11 cellular contexts compared by ENCODE assay signal in genomic region chr13:102128216-102128800, GRCh38.
DNase-seq lines count a peak whose midpoint lies in the region; ATAC-seq and TF ChIP-seq lines count a peak whose summit lies in the region.
"Had no signal": no experiment of that assay in that cellular context is flagged by ENCODE, and none has a peak within 500 bp of the region (broad histone marks: within the 10 kb centered on the region; RNA-seq: fewer than 3 reads in every experiment).

No MANE protein-coding gene starts in this region.

- H3K27ac ChIP-seq in endodermal cell (ENCODE audit: low read depth, low read length) = no peak overlapping the region
- peak overlapping the region in 2 of 3 donors; percentile 24 to 38 for H3K27ac ChIP-seq in thyroid gland
- H3K27ac ChIP-seq: 22Rv1 had no signal

- H3K27me3 Mint-ChIP-seq in endodermal cell (ENCODE audit: insufficient read depth) = no peaks in the 10 kb centered on the region

- intact Hi-C loops in thyroid gland (cut with DNase I) = no loop called here

- no peak for TF ChIP-seq CTCF in endodermal cell (conservative IDR thresholded peaks at IDR 0.05)
- TF ChIP-seq CTCF in thyroid gland (IDR thresholded peaks at IDR 0.05) = no peak

- H3K27me3 ChIP-seq in endodermal cell (ENCODE audit: control insufficient read depth, insufficient read depth, low read length, poor library complexity, severe bottlenecking) (no peaks in the 10 kb centered on the region), thyroid gland (no peaks in the 10 kb centered on the region)

- H3K4me3 Mint-ChIP-seq in endodermal cell = no peak overlapping the region
- H3K4me3 Mint-ChIP-seq: natural killer cell had no signal

- no peaks in the 10 kb centered on the region for H3K36me3 Mint-ChIP-seq in endodermal cell (ENCODE audit: low read depth)
- H3K36me3 Mint-ChIP-seq: natural killer cell had no signal

- H3K4me1 ChIP-seq in endodermal cell (ENCODE audit: control insufficient read depth, insufficient read depth, low read length) (no peaks in the 10 kb centered on the region), thyroid gland (peaks cover 3 to 9% of the 10 kb centered on the region in 2 donors)

- 83% methylated on average over 3 to 4 of the region's 4 CpGs for WGBS in endodermal cell (ENCODE audit: insufficient coverage in 1 of 2, insufficient read length in 1 of 2), 2 experiments
- 22 to 40% methylated on average over 4 of the region's 4 CpGs for WGBS in thyroid gland, 2 donors

- H3K9me3 Mint-ChIP-seq in endodermal cell = no peaks in the 10 kb centered on the region

- no peak overlapping the region for H3K9ac ChIP-seq in endodermal cell (ENCODE audit: extremely low read depth, low read length, poor library complexity, severe bottlenecking)

- no peak for TF ChIP-seq POLR2A in thyroid gland (IDR thresholded peaks at IDR 0.05)

- peaks cover 14% of the 10 kb centered on the region for H3K4me1 Mint-ChIP-seq in endodermal cell
- H3K4me1 Mint-ChIP-seq: natural killer cell had no signal

- peak overlapping the region; percentile 84 for H3K27ac Mint-ChIP-seq in endodermal cell
- H3K27ac Mint-ChIP-seq: natural killer cell had no signal

- H3K9me3 ChIP-seq in endodermal cell (ENCODE audit: control insufficient read depth, low read length) (peaks cover 8% of the 10 kb centered on the region), thyroid gland (no peaks in the 10 kb centered on the region)

- DNase-seq in DMS53 (lab: John Stamatoyannopoulos, UW) = peak; percentile 1
- no peak for DNase-seq in DMS53 treated with DMSO at 0.1 percent for 48 hours (lab: John Stamatoyannopoulos, UW; ENCODE audit: unreplicated experiment)
- DNase-seq in HK-2 (ENCODE audit: unreplicated experiment) = peak; percentile 8
- DNase-seq in endodermal cell = peak; percentile 50
- DNase-seq in thyroid gland = peak; percentile 27 to 34
- no peak for DNase-seq in NCI-H226
- DNase-seq: activated effector memory CD4-positive, alpha-beta T cell treated with Interleukin-2 at 50 U/mL for 16 hours; natural killer cell had no signal

- H3K4me3 ChIP-seq in endodermal cell (ENCODE audit: low read length) (no peak overlapping the region), thyroid gland (replicated peaks in 1 of 3) (no peak overlapping the region)

- H3K36me3 ChIP-seq in endodermal cell (ENCODE audit: control insufficient read depth, insufficient read depth, low read length) = no peaks in the 10 kb centered on the region
- H3K36me3 ChIP-seq in thyroid gland = no peaks in the 10 kb centered on the region

- ATAC-seq in activated CD4-positive, CD25-positive, alpha-beta regulatory T cell treated with anti-CD3 and anti-CD28 coated beads, Interleukin-2, amount 50 U/mL, for 24 hours = no peak
- no peak for ATAC-seq in HG03095 (IDR thresholded peaks at IDR 0.05; ENCODE audit: unreplicated experiment)
- ATAC-seq: natural killer cell had no signal

Comparison
In these comparisons a context has a peak if more than half of its experiments do, and no peak if none do; other contexts are left out.
1. DNase-seq: peak in DMS53 (single experiment), HK-2 (single experiment), endodermal cell (single experiment) and thyroid gland (2 of 2); none in DMS53 treated with DMSO at 0.1 percent for 48 hours (single experiment) and NCI-H226 (single experiment).